Comparison of ENCODE assay signal across 8 cellular contexts in genomic region chr5:134411228-134411545, GRCh38. TPM values are rescaled to one million over a fixed set of nuclear protein-coding genes. Genes with fewer than 3 reads are reported as not detected.
A peak's percentile ranks its signal among the peaks of the same experiment; 100 is the strongest.
DNase-seq lines count a peak whose midpoint lies in the region; ATAC-seq, FAIRE-seq and TF ChIP-seq lines count a peak whose summit lies in the region.

No MANE protein-coding gene starts in this region.

- POLR2A ChIA-PET in PC-3 (lab: Charles Lee; ENCODE audit: unreplicated experiment), result interaction anchor here (0.7 kb wide), 2 partner anchors 34 to 203 kb away, joined by 3 to 7 read pairs; no protein-coding TSS in a partner anchor

- WGBS in esophagus, 2 donors, result 3 to 7% methylated on average over 9 of the region's 9 CpGs

- H3K9me2 ChIP-seq in PC-3 (replicated peaks; ENCODE audit: low read length), result no peaks in the 10 kb centered on the region

- intact Hi-C loops in PC-3 (cut with micrococcal nuclease), result loop anchor here (2.0 to 5.0 kb wide), 3 partner anchors 18 to 116 kb away; no protein-coding TSS in a partner anchor

- BruUV-seq in PC-3 (replicated peaks; lab: Mats Ljungman, UMichigan), result TSS peak; percentile 80

- ATAC-seq in DND-41 (ENCODE audit: insufficient read depth, low read depth) (no peak), PC-3 (no peak), HG02759 (IDR thresholded peaks at IDR 0.05; ENCODE audit: unreplicated experiment) (no peak), HG02678 (IDR thresholded peaks at IDR 0.05; ENCODE audit: unreplicated experiment) (no peak), GM18520 (IDR thresholded peaks at IDR 0.05; ENCODE audit: unreplicated experiment) (no peak)

- H4K20me1 ChIP-seq in DND-41 (ENCODE audit: insufficient read depth, low read length) (peaks cover 4% of the 10 kb centered on the region; the same call in 1 of the 2 replicates), PC-3 (ENCODE audit: low read length) (no peaks in the 10 kb centered on the region)

- H2AFZ ChIP-seq in DND-41 (ENCODE audit: low read depth, low read length) (peak overlapping the region; percentile 74), PC-3 (ENCODE audit: low read length) (peak overlapping the region; percentile 92; the same call in 1 of the 2 replicates), parathyroid adenoma (peak overlapping the region; percentile 92)

- no peak for TF ChIP-seq POLR2A in GM12892 (IDR thresholded peaks at IDR 0.05; ENCODE audit: low read depth, low read length)

- H3K4me3 ChIP-seq in DND-41 (ENCODE audit: low read depth in 1 of 2, low read length in 2 of 2) (peak overlapping the region; percentile 83 to 92), PC-3 (ENCODE audit: low read length) (peak overlapping the region; percentile 96), esophagus (ENCODE audit: low read depth in 1 of 2, low read length in 2 of 2) (peak overlapping the region; percentile 81 to 91), parathyroid adenoma (ENCODE audit: low read depth, low read length) (peak overlapping the region; percentile 65)

- peaks cover 42% of the 10 kb centered on the region for H3K79me2 ChIP-seq in DND-41 (ENCODE audit: insufficient read depth, low read length)
- H3K79me2 ChIP-seq in PC-3 (ENCODE audit: low read length), result peaks cover 32% of the 10 kb centered on the region
- peaks cover 10% of the 10 kb centered on the region for H3K79me2 ChIP-seq in parathyroid adenoma

- H3K4me2 ChIP-seq in DND-41 (ENCODE audit: insufficient read depth, low read length) (peak overlapping the region; percentile 99), PC-3 (ENCODE audit: low read length) (peak overlapping the region; percentile 99), parathyroid adenoma (ENCODE audit: low read length) (peak overlapping the region; percentile 99)

- no peak for FAIRE-seq in GM12892 (lab: Jason Lieb, UNC)

- H3K4me1 ChIP-seq in DND-41 (ENCODE audit: insufficient read depth, low read length) (peaks cover 38% of the 10 kb centered on the region), PC-3 (ENCODE audit: insufficient read depth, low read length) (peaks cover 24% of the 10 kb centered on the region; the same call in 1 of the 2 replicates), esophagus (ENCODE audit: control insufficient read depth in 2 of 2, insufficient read depth in 2 of 2, low read length in 1 of 2) (peaks cover 0 to 6% of the 10 kb centered on the region in 2 donors), parathyroid adenoma (peaks cover 21% of the 10 kb centered on the region)

- DNase-seq in DND-41 (no peak), PC-3 (no peak), GM12892 (ENCODE audit: insufficient read length) (no peak)

- H3K27ac ChIP-seq in DND-41 (ENCODE audit: low read length) (peak overlapping the region; percentile 81), PC-3 (ENCODE audit: low read length) (peak overlapping the region; percentile 16; the same call in 1 of the 2 replicates), esophagus (ENCODE audit: low read depth in 2 of 2, low read length in 1 of 2) (peak overlapping the region; percentile 65 to 84), parathyroid adenoma (peak overlapping the region; percentile 89)

- no peak for TF ChIP-seq CTCF in DND-41 (IDR thresholded peaks at IDR 0.05; ENCODE audit: borderline replicate concordance, extremely low read depth, low read length, poor library complexity, severe bottlenecking)
- no peak for TF ChIP-seq CTCF in PC-3 (conservative IDR thresholded peaks at IDR 0.05; ENCODE audit: low read depth, low read length)
- TF ChIP-seq CTCF in parathyroid adenoma (IDR thresholded peaks at IDR 0.05), result no peak

- CTCF ChIA-PET in PC-3 (lab: Charles Lee), result interaction anchor here (1.1 kb wide), 1 partner anchor 95 kb away, joined by 5 read pairs; no protein-coding TSS in a partner anchor

- H3K9ac ChIP-seq in DND-41 (ENCODE audit: low read depth, low read length) (peak overlapping the region; percentile 94), PC-3 (ENCODE audit: low read length) (peak overlapping the region; percentile 88), parathyroid adenoma (no peak overlapping the region)

- no peaks in the 10 kb centered on the region for H3F3A ChIP-seq in PC-3 (ENCODE audit: low read length, unreplicated experiment)

- H3K9me3 ChIP-seq in DND-41 (ENCODE audit: insufficient read depth, low read length, severe bottlenecking) (no peaks in the 10 kb centered on the region), PC-3 (ENCODE audit: low read length) (no peaks in the 10 kb centered on the region), esophagus (ENCODE audit: control insufficient read depth in 2 of 2, insufficient read depth in 1 of 2, low read depth in 1 of 2, low read length in 1 of 2) (no peaks in the 10 kb centered on the region), parathyroid adenoma (ENCODE audit: control insufficient read depth, low read length) (no peaks in the 10 kb centered on the region)

- H3K36me3 ChIP-seq in DND-41 (ENCODE audit: insufficient read depth, low read length) (peaks cover 31% of the 10 kb centered on the region), PC-3 (ENCODE audit: low read depth, low read length) (no peaks in the 10 kb centered on the region), esophagus (ENCODE audit: control insufficient read depth in 2 of 2, insufficient read depth in 2 of 2, low read length in 1 of 2) (peaks cover 0 to 5% of the 10 kb centered on the region in 2 donors), parathyroid adenoma (ENCODE audit: control insufficient read depth, insufficient read depth, low read length) (no peaks in the 10 kb centered on the region)

- H3K27me3 ChIP-seq in DND-41 (ENCODE audit: insufficient read depth, low read length, poor library complexity) (no peaks in the 10 kb centered on the region), PC-3 (ENCODE audit: low read length) (no peaks in the 10 kb centered on the region), esophagus (ENCODE audit: control insufficient read depth in 1 of 2, insufficient read depth in 2 of 2, low read length in 2 of 2) (no peaks in the 10 kb centered on the region), parathyroid adenoma (ENCODE audit: control insufficient read depth, insufficient read depth, low read length) (no peaks in the 10 kb centered on the region)

RNA-seq across cellular contexts. Expression of gene CDKN2AIPNL, which starts 0.5 kb away (rescaled TPM):
- 29.7 and 38.2 TPM in 2 replicates for total RNA-seq in PC-3 (2014; rRNA removed)
- polyA plus RNA-seq in esophagus, result 10 to 100 TPM; 13.7 to 34.6 TPM
- polyA plus RNA-seq in GM12892 (2012; ENCODE audit: missing spikeins), result 26.0 TPM

RNA-seq across cellular contexts. Expression of gene UBE2B, which starts 39.8 kb away (rescaled TPM):
- 9.5 and 10.0 TPM in 2 replicates for total RNA-seq in PC-3 (2014; rRNA removed)
- polyA plus RNA-seq in esophagus, result 100 to 1,000 TPM in 1 of 2 donors, 10 to 100 TPM in 1; 63.2 to 107 TPM
- 76.6 TPM for polyA plus RNA-seq in GM12892 (2012; ENCODE audit: missing spikeins)

RNA-seq across cellular contexts. Expression of gene CDKL3, which starts 44.2 kb away (rescaled TPM):
- total RNA-seq in PC-3 (2014; rRNA removed), result 0.17 TPM in 1 of 2 replicates, not detected in the other
- under 1 TPM; 0.76 to 0.88 TPM for polyA plus RNA-seq in esophagus
- 2.7 TPM for polyA plus RNA-seq in GM12892 (2012; ENCODE audit: missing spikeins)

Comparison
In these comparisons a context has a peak if more than half of its experiments do, and no peak if none do; other contexts are left out.
1. H3K27ac ChIP-seq: peak in every context shown above with its lines; median percentile 89 in parathyroid adenoma; 81 in DND-41; 74 in esophagus; 16 in PC-3.